ENCODE assay signal across 11 cellular contexts in the genomic region with DNA sequence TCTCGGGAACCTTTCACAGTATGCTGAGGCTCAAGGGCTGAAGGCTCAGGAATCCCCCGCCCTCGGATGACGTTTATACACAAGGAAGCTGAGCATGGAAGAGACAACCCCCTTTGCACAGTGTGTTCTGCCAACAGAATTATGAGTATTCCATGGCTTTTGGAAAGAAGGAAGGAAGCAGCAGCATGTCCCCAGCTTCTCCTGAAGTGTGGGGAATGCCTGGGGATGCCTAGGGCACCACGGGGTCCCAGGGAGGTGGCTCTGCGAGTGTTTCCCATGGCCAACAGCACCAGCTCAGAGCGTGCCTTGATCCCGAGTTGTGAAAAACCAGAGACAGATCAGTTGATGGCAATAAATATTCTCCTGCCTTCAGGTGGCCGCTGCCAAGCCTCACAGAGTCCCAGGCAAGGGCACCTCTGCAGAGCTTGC.
A peak's percentile ranks its signal among the peaks of the same experiment; 100 is the strongest.
DNase-seq lines count a peak whose midpoint lies in the region; ATAC-seq and TF ChIP-seq lines count a peak whose summit lies in the region.
"Had no signal": no experiment of that assay in that cellular context is flagged by ENCODE, and none has a peak within 500 bp of the region (broad histone marks: within the 10 kb centered on the region; RNA-seq: fewer than 3 reads in every experiment).

No MANE protein-coding gene starts in this region.

- H3K4me1 ChIP-seq in ascending aorta (peaks cover 12 to 54% of the 10 kb centered on the region in 2 donors), muscle layer of duodenum (ENCODE audit: control insufficient read depth in 1 of 2, insufficient read depth in 2 of 2, low read length in 2 of 2) (peaks cover 0 to 13% of the 10 kb centered on the region in 2 donors), thyroid gland (peaks cover 5 to 45% of the 10 kb centered on the region in 2 donors)

- ATAC-seq in GM21786 (IDR thresholded peaks at IDR 0.05; ENCODE audit: unreplicated experiment) = no peak
- ATAC-seq in HG03520 (IDR thresholded peaks at IDR 0.05; ENCODE audit: unreplicated experiment) = no peak
- ATAC-seq in HG02798 (IDR thresholded peaks at IDR 0.05; ENCODE audit: poor library complexity, unreplicated experiment) = no peak

- intact Hi-C loops in ascending aorta (cut with DNase I) (loop anchor here (2.0 kb wide), 2 partner anchors 15 to 33 kb away; no protein-coding TSS in a partner anchor), thyroid gland (cut with DNase I) (no loop called here)

- H3K27ac ChIP-seq in ascending aorta (peak overlapping the region; percentile 88 to 90), muscle layer of duodenum (ENCODE audit: low read length) (peak overlapping the region; percentile 43), thyroid gland (peak overlapping the region; percentile 67 to 74 (median 72))
- H3K27ac ChIP-seq: neutrophil had no signal

- peak in 1 of 2 donors; percentile 89 for DNase-seq in ascending aorta (ENCODE audit: low spot score in 2 of 2)
- peak; percentile 91 for DNase-seq in fibroblast of villous mesenchyme (ENCODE audit: low read depth)
- DNase-seq in thyroid gland = peak in 1 of 2 donors; percentile 27
- DNase-seq in GM10266 (ENCODE audit: extremely low spot score) = no peak
- DNase-seq: CD4-positive, alpha-beta memory T cell; NCI-H2107 had no signal

- no peak for TF ChIP-seq POLR2A in thyroid gland (IDR thresholded peaks at IDR 0.05)

- H3K9me3 ChIP-seq in ascending aorta (no peaks in the 10 kb centered on the region), muscle layer of duodenum (ENCODE audit: control insufficient read depth in 1 of 2, low read length in 2 of 2) (no peaks in the 10 kb centered on the region), thyroid gland (no peaks in the 10 kb centered on the region)
- H3K9me3 ChIP-seq: neutrophil had no signal

- H3K36me3 ChIP-seq in ascending aorta = no peaks in the 10 kb centered on the region
- no peaks in the 10 kb centered on the region for H3K36me3 ChIP-seq in muscle layer of duodenum (ENCODE audit: control insufficient read depth in 1 of 2, insufficient read depth in 2 of 2, low read length in 2 of 2)
- no peaks in the 10 kb centered on the region for H3K36me3 ChIP-seq in thyroid gland
- H3K36me3 ChIP-seq: neutrophil had no signal

- no peak overlapping the region for H3K4me3 ChIP-seq in ascending aorta
- H3K4me3 ChIP-seq in fibroblast of villous mesenchyme (ENCODE audit: low read depth, low read length) = no peak overlapping the region
- H3K4me3 ChIP-seq in muscle layer of duodenum (ENCODE audit: low read depth in 1 of 2, low read length in 2 of 2) = no peak overlapping the region
- H3K4me3 ChIP-seq in thyroid gland (replicated peaks in 1 of 3) = no peak overlapping the region

- H3K27me3 ChIP-seq in ascending aorta (no peaks in the 10 kb centered on the region), muscle layer of duodenum (ENCODE audit: low read depth, low read length) (no peaks in the 10 kb centered on the region), thyroid gland (no peaks in the 10 kb centered on the region)
- H3K27me3 ChIP-seq: neutrophil had no signal

- 65 to 69% methylated on average over 9 of the region's 9 CpGs for WGBS in thyroid gland, 2 donors

- TF ChIP-seq CTCF in ascending aorta (IDR thresholded peaks at IDR 0.05) = no peak
- TF ChIP-seq CTCF in fibroblast of villous mesenchyme (IDR thresholded peaks at IDR 0.05; ENCODE audit: insufficient read depth, low read depth, low read length) = no peak
- TF ChIP-seq CTCF in thyroid gland (IDR thresholded peaks at IDR 0.05) = no peak
- TF ChIP-seq CTCF in GM10266 (IDR thresholded peaks at IDR 0.05; ENCODE audit: control insufficient read depth, insufficient read depth, low read depth, missing control alignments) = no peak
